Comparison of ENCODE assay signal across 28 cellular contexts in genomic region chr7:102184303-102184702, GRCh38.
"Had no signal": no experiment of that assay in that cellular context is flagged by ENCODE, and none has a peak within 500 bp of the region (broad histone marks: within the 10 kb centered on the region; RNA-seq: fewer than 3 reads in every experiment).

No MANE protein-coding gene starts in this region.

- H3K4me3 ChIP-seq: colonic mucosa, coronary artery, dorsolateral prefrontal cortex, esophagus muscularis mucosa, esophagus squamous epithelium, gastrocnemius medialis, gastroesophageal sphincter, heart left ventricle, heart right ventricle had no signal

- H3K27ac ChIP-seq: colonic mucosa, coronary artery, dorsolateral prefrontal cortex, epithelial cell of prostate, esophagus muscularis mucosa, esophagus squamous epithelium, foreskin keratinocyte, gastrocnemius medialis, gastroesophageal sphincter, heart left ventricle, heart right ventricle had no signal

- DNase-seq: colonic mucosa; cortex of kidney; dermis blood vessel endothelial cell; dorsolateral prefrontal cortex; effector CD4-positive, alpha-beta T cell; effector CD8-positive, alpha-beta T cell; effector memory CD4-positive, alpha-beta T cell; effector memory CD8-positive, alpha-beta T cell; endodermal cell; erythroblast; esophagus squamous epithelium; foreskin fibroblast; foreskin keratinocyte; foreskin melanocyte; gastrocnemius medialis; glutamatergic neuron; head of caudate nucleus; heart left ventricle; heart right ventricle had no signal

- H3K36me3 ChIP-seq: colonic mucosa had no signal

- H3K4me1 ChIP-seq: colonic mucosa, esophagus muscularis mucosa, esophagus squamous epithelium, foreskin keratinocyte, gastroesophageal sphincter had no signal

- ATAC-seq: effector memory CD8-positive, alpha-beta T cell; esophagus mucosa; foreskin keratinocyte; gastrocnemius medialis; gastroesophageal sphincter; heart right ventricle had no signal

- H3K27me3 ChIP-seq: colonic mucosa, dorsolateral prefrontal cortex, esophagus muscularis mucosa, esophagus squamous epithelium, foreskin keratinocyte, gastrocnemius medialis, gastroesophageal sphincter, heart left ventricle, heart right ventricle had no signal

- FAIRE-seq: colon, endometrium, endothelial cell of umbilical vein, frontal cortex had no signal

- H3K9me3 ChIP-seq: colonic mucosa, esophagus muscularis mucosa, esophagus squamous epithelium, gastrocnemius medialis, gastroesophageal sphincter, heart left ventricle, heart right ventricle had no signal
